33 cellular contexts compared by ENCODE assay signal in genomic region chr9:136907011-136907914, GRCh38. TPM values are rescaled to one million over a fixed set of nuclear protein-coding genes. Genes with fewer than 3 reads are reported as not detected.
DNase-seq lines count a peak whose midpoint lies in the region; ATAC-seq, FAIRE-seq and TF ChIP-seq lines count a peak whose summit lies in the region.
"Had no signal": no experiment of that assay in that cellular context is flagged by ENCODE, and none has a peak within 500 bp of the region (broad histone marks: within the 10 kb centered on the region; RNA-seq: fewer than 3 reads in every experiment).

No MANE protein-coding gene starts in this region.

- H2BK15ac ChIP-seq in H9 (ENCODE audit: low read depth, low read length): no peak overlapping the region

- H3K4me1 Mint-ChIP-seq in CD4-positive, alpha-beta T cell (ENCODE audit: low read depth): peaks cover 20% of the 10 kb centered on the region
- H3K4me1 Mint-ChIP-seq in H9 (no peaks in the 10 kb centered on the region), naive B cell (peaks cover 8 to 25% (median 11%) of the 10 kb centered on the region in 3 donors)

- no peak overlapping the region for H3K14ac ChIP-seq in H9 (ENCODE audit: insufficient read depth, low read length)

- no peaks in the 10 kb centered on the region for H3K9me3 ChIP-seq in CD4-positive, alpha-beta T cell (ENCODE audit: control insufficient read depth, low read length)
- H3K9me3 ChIP-seq in H9 (ENCODE audit: control insufficient read depth, low read depth, low read length) (no peaks in the 10 kb centered on the region), GM12878 (replicated peaks; ENCODE audit: control insufficient read depth, insufficient read depth, low read length) (peaks cover 5% of the 10 kb centered on the region; the same call in 2 of the 3 replicates), lower lobe of right lung (no peaks in the 10 kb centered on the region)
- H3K9me3 ChIP-seq: gastroesophageal sphincter, tibial artery had no signal

- CTCF ChIA-PET in CD4-positive, alpha-beta T cell (lab: Charles Lee): no interaction called here
- CTCF ChIA-PET in GM12878 (lab: Yijun Ruan, JAX): interaction anchor here (0.6 kb wide), 1 partner anchor 81 kb away, joined by 4 read pairs; no protein-coding TSS in a partner anchor

- H3K18ac ChIP-seq in H9 (ENCODE audit: insufficient read length, low read depth, low read length): no peak overlapping the region

- H3K56ac ChIP-seq in H9 (ENCODE audit: insufficient read length, low read depth, low read length): no peak overlapping the region

- no peak for TF ChIP-seq RAD21 in GM12878 (IDR thresholded peaks at IDR 0.05; ENCODE audit: insufficient read depth, low read depth, low read length)

- no peak overlapping the region for H3K4me3 ChIP-seq in GM12878
- no peak overlapping the region for H3K4me3 ChIP-seq in lower lobe of right lung
- H3K4me3 ChIP-seq: cardiac muscle cell, gastroesophageal sphincter, tibial artery had no signal

- H3K36me3 Mint-ChIP-seq in CD4-positive, alpha-beta T cell (ENCODE audit: low read depth): peaks cover 46% of the 10 kb centered on the region
- H3K36me3 Mint-ChIP-seq in H9 (ENCODE audit: insufficient read depth in 1 of 3, low read depth in 3 of 3): peaks cover 16 to 79% (median 62%) of the 10 kb centered on the region in 3 experiments
- H3K36me3 Mint-ChIP-seq in naive B cell: no peaks in the 10 kb centered on the region

- TF ChIP-seq CTCF in CD4-positive, alpha-beta T cell (IDR thresholded peaks at IDR 0.05): no peak
- no peak for TF ChIP-seq CTCF in H9 (conservative IDR thresholded peaks at IDR 0.05)
- TF ChIP-seq CTCF in GM12878 (IDR thresholded peaks at IDR 0.05 in 2 of 3, conservative IDR thresholded peaks at IDR 0.05 in 1 of 3; ENCODE audit: control insufficient read depth in 2 of 3, extremely low read depth in 1 of 3, insufficient read depth in 1 of 3, low read depth in 3 of 3, low read length in 3 of 3): no peak
- TF ChIP-seq CTCF in lower lobe of right lung (IDR thresholded peaks at IDR 0.05): no peak

- H4K5ac ChIP-seq in H9 (ENCODE audit: insufficient read length, low read depth, low read length): no peak overlapping the region

- H4K8ac ChIP-seq in H9 (replicated peaks; ENCODE audit: insufficient read length, low read depth, low read length): no peak overlapping the region

- no peak overlapping the region for H2BK12ac ChIP-seq in H9 (ENCODE audit: insufficient read length, low read depth, low read length)

- in situ Hi-C loops in GM12878 (cut with MboI): no loop called here

- SMC1A ChIA-PET in GM12878 (lab: Charles Lee; ENCODE audit: uncharacterized antibody, unreplicated experiment): interaction anchor here (1.3 kb wide), 1 partner anchor 26 kb away, joined by 3 read pairs; no protein-coding TSS in a partner anchor

- peak overlapping the region; percentile 20 for H3K27ac Mint-ChIP-seq in CD4-positive, alpha-beta T cell
- H3K27ac Mint-ChIP-seq in H9 (peak overlapping the region in 1 of 3 experiments; percentile 75; a peak in 3 of 7 replicates), naive B cell (peak overlapping the region in 4 of 6 donors; percentile 29 to 92 (median 61))
- H3K27ac Mint-ChIP-seq: activated CD4-positive, alpha-beta T cell treated with anti-CD3 and anti-CD28 coated beads for 36 hours; activated naive CD4-positive, alpha-beta T cell treated with anti-CD3 and anti-CD28 coated beads, Interleukin-2, amount 50 U/mL, for 24 hours had no signal

- no CpG with 5 or more reads among the region's 29 CpGs for WGBS in H9 (ENCODE audit: extremely low coverage, insufficient read length, low lambda C conversion rate)
- 98% methylated on average over 28 of the region's 29 CpGs for WGBS in GM12878 (ENCODE audit: insufficient coverage, insufficient replicate concordance, low lambda C conversion rate, missing lambda C conversion rate)

- H4K20me1 ChIP-seq in H9 (ENCODE audit: control insufficient read depth, insufficient read depth, insufficient read length) (no peaks in the 10 kb centered on the region), GM12878 (ENCODE audit: control insufficient read depth, insufficient read depth) (no peaks in the 10 kb centered on the region)

- POLR2A ChIA-PET in CD4-positive, alpha-beta T cell (lab: Charles Lee): no interaction called here
- POLR2A ChIA-PET in GM12878 (lab: Charles Lee): no interaction called here

- no peak overlapping the region for H2BK120ac ChIP-seq in H9 (ENCODE audit: low read depth, low read length, poor library complexity, severe bottlenecking)

- no peaks in the 10 kb centered on the region for H3K79me1 ChIP-seq in H9 (ENCODE audit: insufficient read depth, low read depth, low read length, poor library complexity, severe bottlenecking)

- TF ChIP-seq POLR2A in GM12878 (IDR thresholded peaks at IDR 0.05; ENCODE audit: low read depth, low read length): peak; percentile 16; the same call in 1 of the 2 replicates

- no peak for FAIRE-seq in GM12878 (lab: Jason Lieb, UNC)
- FAIRE-seq: GM19239 had no signal

- RAD21 ChIA-PET in GM12878 (lab: Charles Lee; ENCODE audit: unreplicated experiment): no interaction called here

- H2AK5ac ChIP-seq in H9 (ENCODE audit: insufficient read length, low read length): no peak overlapping the region

- no peaks in the 10 kb centered on the region for H3K27me3 ChIP-seq in CD4-positive, alpha-beta T cell (ENCODE audit: control insufficient read depth, insufficient read depth, low read length)
- H3K27me3 ChIP-seq in H9 (ENCODE audit: insufficient read depth, low read length) (no peaks in the 10 kb centered on the region), GM12878 (replicated peaks in 1 of 2; ENCODE audit: control insufficient read depth in 2 of 2, insufficient read depth in 2 of 2, low read length in 1 of 2) (no peaks in the 10 kb centered on the region), lower lobe of right lung (ENCODE audit: low read depth) (no peaks in the 10 kb centered on the region)
- H3K27me3 ChIP-seq: cardiac muscle cell, gastroesophageal sphincter, tibial artery had no signal

- H3K27ac ChIP-seq in CD4-positive, alpha-beta T cell (ENCODE audit: low read depth, low read length): no peak overlapping the region
- H3K27ac ChIP-seq in H9 (ENCODE audit: insufficient read length, low read depth, low read length) (no peak overlapping the region), GM12878 (ENCODE audit: control insufficient read depth, insufficient read depth) (no peak overlapping the region), lower lobe of right lung (no peak overlapping the region)
- H3K27ac ChIP-seq: cardiac muscle cell, gastroesophageal sphincter, tibial artery had no signal

- H4K91ac ChIP-seq in H9 (ENCODE audit: insufficient read length, low read depth, low read length): no peak overlapping the region

- no peak overlapping the region for H3K4me2 ChIP-seq in H9 (ENCODE audit: insufficient read depth, insufficient read length, low read length)
- H3K4me2 ChIP-seq in GM12878 (ENCODE audit: control insufficient read depth, insufficient read depth): no peak overlapping the region

- no peak overlapping the region for H2BK20ac ChIP-seq in H9 (ENCODE audit: low read depth, low read length, poor library complexity, severe bottlenecking)

- no TSS peak for BruUV-seq in GM12878 (replicated peaks; lab: Mats Ljungman, UMichigan)

- DNase-seq in CD4-positive, alpha-beta T cell: no peak
- DNase-seq in H9 (peak; percentile 21), GM12878 (ENCODE audit: low read depth, low spot score) (no peak), naive B cell (no peak), NK-92 (lab: John Stamatoyannopoulos, UW; ENCODE audit: unreplicated experiment) (no peak), AG20443 (ENCODE audit: low spot score) (no peak), lower lobe of right lung (no peak)
- DNase-seq: activated CD4-positive, alpha-beta T cell treated with anti-CD3 and anti-CD28 coated beads for 36 hours; activated T-cell treated with anti-CD3 and anti-CD28 coated beads, Interleukin-2, amount 50 U/mL, for 4 hours; aorta; CD4-positive, CD25-positive, alpha-beta regulatory T cell; dermis blood vessel endothelial cell; HCEC 1CT; hypothalamus; immature natural killer cell; left colon; mesenchymal stem cell; NCI-H1436; NCI-H446; NCI-H82; occipital lobe; RPMI8226; T-helper 2 cell; tibial artery had no signal

- H3K9ac ChIP-seq in H9 (ENCODE audit: extremely low read depth, insufficient read length, low read length) (no peak overlapping the region), GM12878 (ENCODE audit: control insufficient read depth, insufficient read depth, low read length) (no peak overlapping the region)

- H3K4ac ChIP-seq in H9 (ENCODE audit: low read depth, low read length): no peak overlapping the region

- H3K9me3 Mint-ChIP-seq in CD4-positive, alpha-beta T cell: no peaks in the 10 kb centered on the region
- H3K9me3 Mint-ChIP-seq in H9: no peaks in the 10 kb centered on the region
- H3K9me3 Mint-ChIP-seq in naive B cell: no peaks in the 10 kb centered on the region
- H3K9me3 Mint-ChIP-seq: activated naive CD4-positive, alpha-beta T cell treated with anti-CD3 and anti-CD28 coated beads, Interleukin-2, amount 50 U/mL, for 24 hours; activated T-cell treated with anti-CD3 and anti-CD28 coated beads, Interleukin-2, amount 50 U/mL, for 4 hours; CD4-positive, CD25-positive, alpha-beta regulatory T cell; immature natural killer cell had no signal

- TF ChIP-seq EP300 in GM12878 (IDR thresholded peaks at IDR 0.05; ENCODE audit: borderline replicate concordance in 1 of 2, control insufficient read depth in 1 of 2, low read depth in 2 of 2, low read length in 2 of 2): no peak

- no peak for ATAC-seq in CD4-positive, alpha-beta T cell (ENCODE audit: poor library complexity)
- ATAC-seq in GM12878 (no peak), naive B cell (ENCODE audit: low read depth in 2 of 2) (no peak), lower lobe of right lung (no peak), GM19463 (IDR thresholded peaks at IDR 0.05; ENCODE audit: unreplicated experiment) (no peak)
- ATAC-seq: activated CD4-positive, alpha-beta T cell treated with anti-CD3 and anti-CD28 coated beads for 36 hours; activated T-cell treated with anti-CD3 and anti-CD28 coated beads, Interleukin-2, amount 50 U/mL, for 4 hours; gastroesophageal sphincter; left colon had no signal

- H3T11ph ChIP-seq in H9 (ENCODE audit: low read length): no peak overlapping the region

- H3K79me2 ChIP-seq in H9 (ENCODE audit: insufficient read depth, low read length) (no peaks in the 10 kb centered on the region), GM12878 (ENCODE audit: control insufficient read depth, insufficient read depth, low read length) (peaks cover 16% of the 10 kb centered on the region)

- no peak overlapping the region for H3K23ac ChIP-seq in H9 (ENCODE audit: insufficient read length, low read depth, low read length)

- H2AFZ ChIP-seq in H9 (ENCODE audit: low read length) (no peak overlapping the region), GM12878 (ENCODE audit: control insufficient read depth, low read depth, low read length) (no peak overlapping the region)

- no peaks in the 10 kb centered on the region for H3K23me2 ChIP-seq in H9 (ENCODE audit: insufficient read length, low read depth, low read length, poor library complexity, severe bottlenecking)

- no peaks in the 10 kb centered on the region for H3K27me3 Mint-ChIP-seq in CD4-positive, alpha-beta T cell
- H3K27me3 Mint-ChIP-seq in H9 (ENCODE audit: low read depth) (no peaks in the 10 kb centered on the region), naive B cell (no peaks in the 10 kb centered on the region)
- H3K27me3 Mint-ChIP-seq: activated CD4-positive, alpha-beta T cell treated with anti-CD3 and anti-CD28 coated beads for 36 hours; activated naive CD4-positive, alpha-beta T cell treated with anti-CD3 and anti-CD28 coated beads, Interleukin-2, amount 50 U/mL, for 24 hours; CD4-positive, CD25-positive, alpha-beta regulatory T cell had no signal

- H3K36me3 ChIP-seq in GM12878 (ENCODE audit: control insufficient read depth in 2 of 2, insufficient read depth in 2 of 2, low read length in 1 of 2) (peaks cover 18 to 38% of the 10 kb centered on the region in 2 experiments; a peak in 3 of 4 replicates), lower lobe of right lung (peaks cover 55% of the 10 kb centered on the region)

- H2BK5ac ChIP-seq in H9 (ENCODE audit: insufficient read length, low read length): no peak overlapping the region

- no peak overlapping the region for H3K4me3 Mint-ChIP-seq in CD4-positive, alpha-beta T cell
- H3K4me3 Mint-ChIP-seq in H9 (no peak overlapping the region), naive B cell (peak overlapping the region in 1 of 8 donors; percentile 50)
- H3K4me3 Mint-ChIP-seq: activated CD4-positive, alpha-beta T cell treated with anti-CD3 and anti-CD28 coated beads for 36 hours; activated naive CD4-positive, alpha-beta T cell treated with anti-CD3 and anti-CD28 coated beads, Interleukin-2, amount 50 U/mL, for 24 hours; activated T-cell treated with anti-CD3 and anti-CD28 coated beads, Interleukin-2, amount 50 U/mL, for 4 hours; CD4-positive, CD25-positive, alpha-beta regulatory T cell; immature natural killer cell had no signal

- H3K4me1 ChIP-seq in H9 (ENCODE audit: insufficient read depth, low read length) (no peaks in the 10 kb centered on the region), GM12878 (ENCODE audit: control insufficient read depth, insufficient read depth, low read length) (peaks cover 11% of the 10 kb centered on the region), lower lobe of right lung (peaks cover 18% of the 10 kb centered on the region)

- intact Hi-C loops in CD4-positive, alpha-beta T cell (cut with DNase I, micrococcal nuclease): loop anchor here in 1 of 2 experiments (10.0 kb wide), 1 partner anchor 102 kb away; the partner anchor contains the start of gene RABL6
- intact Hi-C loops in GM12878 (cut with micrococcal nuclease; ENCODE audit: unreplicated experiment): no loop called here
- intact Hi-C loops in lower lobe of right lung (cut with DNase I): no loop called here

RNA-seq across cellular contexts. Expression of gene TRAF2, which starts 20.9 kb away (rescaled TPM):
- 10 to 100 TPM; 10.6 to 11.6 TPM for total RNA-seq in CD4-positive, alpha-beta T cell
- total RNA-seq in H9 (2021) (48.8 and 49.2 TPM in 2 replicates), GM12878 (2014; rRNA removed) (15.8 and 16.8 TPM in 2 replicates), GM12878 (2014; rRNA removed; fragmentation: Illumina TruSeq; extraction: Trizol) (12.3 and 13.2 TPM in 2 replicates), GM12878 (2021) (31.0 and 33.5 TPM in 2 replicates), lower lobe of right lung (16.5 TPM)
- 38.1 and 39.7 TPM in 2 replicates for total RNA-seq in GM12878 (2013; cell fraction: nucleolus; rRNA removed)
- 5.8 TPM for polyA plus RNA-seq in GM12878 (2011; ENCODE audit: low read depth)
- polyA plus RNA-seq in GM12878 (2011; rRNA removed) (10.5 and 21.6 TPM in 2 replicates), GM12878 (2014; fragmentation: Illumina TruSeq; extraction: Trizol) (1.9 and 10.0 TPM in 2 replicates), GM12878 (2014; fragmentation: Nextera tagmentation; extraction: Ambion mirVana) (1 to 10 TPM in 1 of 2 experiments, under 1 TPM in 1; 0.34 to 1.1 TPM), GM12878 (2014; rRNA removed) (28.1 and 29.4 TPM in 2 replicates), GM12878 (2016; fragmentation: Nextera tagmentation; extraction: Ambion mirVana) (10 to 100 TPM; 39.3 to 39.5 TPM), naive B cell (ENCODE audit: low read depth in 6 of 6) (10 to 100 TPM; 13.2 to 29.9 (median 18.4) TPM)
- 27.2 and 41.1 TPM in 2 replicates for polyA plus RNA-seq in GM12878 (2011; cell fraction: cytosol; rRNA removed)
- polyA plus RNA-seq in GM12878 (2011; cell fraction: nucleus; rRNA removed): 41.5 and 49.9 TPM in 2 replicates
- polyA plus RNA-seq in GM12878 (2012): 13.9 and 17.4 TPM in 2 replicates
- polyA minus RNA-seq in GM12878 (2011; rRNA and poly(A)+ RNA removed): 17.8 and 29.4 TPM in 2 replicates
- 10.8 and 15.8 TPM in 2 replicates for polyA minus RNA-seq in GM12878 (2011; cell fraction: cytosol; rRNA and poly(A)+ RNA removed)
- 31.7 and 38.1 TPM in 2 replicates for polyA minus RNA-seq in GM12878 (2011; cell fraction: nucleus; rRNA and poly(A)+ RNA removed)

RNA-seq across cellular contexts. Expression of gene FBXW5, which starts 37.3 kb away (rescaled TPM):
- total RNA-seq in CD4-positive, alpha-beta T cell: 10 to 100 TPM; 41.0 to 41.7 TPM
- 62.2 and 65.0 TPM in 2 replicates for total RNA-seq in H9 (2021)
- 60.6 and 82.0 TPM in 2 replicates for total RNA-seq in GM12878 (2013; cell fraction: nucleolus; rRNA removed)
- 84.3 and 97.3 TPM in 2 replicates for total RNA-seq in GM12878 (2014; rRNA removed)
- total RNA-seq in GM12878 (2014; rRNA removed; fragmentation: Illumina TruSeq; extraction: Trizol): 11.7 and 15.5 TPM in 2 replicates
- 70.4 and 73.0 TPM in 2 replicates for total RNA-seq in GM12878 (2021)
- polyA plus RNA-seq in GM12878 (2011; ENCODE audit: low read depth): 15.5 TPM
- polyA plus RNA-seq in GM12878 (2011; rRNA removed): 10.6 and 29.8 TPM in 2 replicates
- polyA plus RNA-seq in GM12878 (2011; cell fraction: cytosol; rRNA removed): 60.0 and 119 TPM in 2 replicates
- 295 and 360 TPM in 2 replicates for polyA plus RNA-seq in GM12878 (2011; cell fraction: nucleus; rRNA removed)
- polyA plus RNA-seq in GM12878 (2012): 45.0 and 50.4 TPM in 2 replicates
- polyA plus RNA-seq in GM12878 (2014; fragmentation: Illumina TruSeq; extraction: Trizol): 0.68 and 5.0 TPM in 2 replicates
- 1 to 10 TPM in 1 of 2 experiments, under 1 TPM in 1; 0.21 to 1.4 TPM for polyA plus RNA-seq in GM12878 (2014; fragmentation: Nextera tagmentation; extraction: Ambion mirVana)
- 67.3 and 79.6 TPM in 2 replicates for polyA plus RNA-seq in GM12878 (2014; rRNA removed)
- polyA plus RNA-seq in GM12878 (2016; fragmentation: Nextera tagmentation; extraction: Ambion mirVana): 10 to 100 TPM; 59.2 to 63.4 TPM
- 42.2 and 81.4 TPM in 2 replicates for polyA minus RNA-seq in GM12878 (2011; rRNA and poly(A)+ RNA removed)
- polyA minus RNA-seq in GM12878 (2011; cell fraction: cytosol; rRNA and poly(A)+ RNA removed): 67.9 and 75.6 TPM in 2 replicates
- 52.3 and 85.2 TPM in 2 replicates for polyA minus RNA-seq in GM12878 (2011; cell fraction: nucleus; rRNA and poly(A)+ RNA removed)
- polyA plus RNA-seq in naive B cell (ENCODE audit: low read depth in 6 of 6): 100 to 1,000 TPM in 1 of 6 donors, 10 to 100 TPM in 5; 48.2 to 105 (median 55.1) TPM
- total RNA-seq in lower lobe of right lung: 83.2 TPM

RNA-seq across cellular contexts. Expression of gene C8G, which starts 37.8 kb away (rescaled TPM):
- not detected for total RNA-seq in CD4-positive, alpha-beta T cell
- 0.96 and 1.3 TPM in 2 replicates for total RNA-seq in H9 (2021)
- not detected in 2 replicates for total RNA-seq in GM12878 (2013; cell fraction: nucleolus; rRNA removed)
- not detected in 2 replicates for total RNA-seq in GM12878 (2014; rRNA removed)
- not detected in 2 replicates for total RNA-seq in GM12878 (2014; rRNA removed; fragmentation: Illumina TruSeq; extraction: Trizol)
- total RNA-seq in GM12878 (2021): 0.64 and 0.69 TPM in 2 replicates
- not detected for polyA plus RNA-seq in GM12878 (2011; ENCODE audit: low read depth)
- not detected in 2 replicates for polyA plus RNA-seq in GM12878 (2011; rRNA removed)
- 0.23 TPM in 1 of 2 replicates, not detected in the other for polyA plus RNA-seq in GM12878 (2011; cell fraction: cytosol; rRNA removed)
- 1.4 and 2.9 TPM in 2 replicates for polyA plus RNA-seq in GM12878 (2011; cell fraction: nucleus; rRNA removed)
- polyA plus RNA-seq in GM12878 (2012): 1.4 TPM in 1 of 2 replicates, not detected in the other
- polyA plus RNA-seq in GM12878 (2014; fragmentation: Illumina TruSeq; extraction: Trizol): not detected in 2 replicates
- not detected for polyA plus RNA-seq in GM12878 (2014; fragmentation: Nextera tagmentation; extraction: Ambion mirVana)
- 0.26 and 1.5 TPM in 2 replicates for polyA plus RNA-seq in GM12878 (2014; rRNA removed)
- under 1 TPM in 1 of 2 experiments, not detected in 1; 0.50 TPM for polyA plus RNA-seq in GM12878 (2016; fragmentation: Nextera tagmentation; extraction: Ambion mirVana)
- polyA minus RNA-seq in GM12878 (2011; rRNA and poly(A)+ RNA removed): not detected in 2 replicates
- not detected in 2 replicates for polyA minus RNA-seq in GM12878 (2011; cell fraction: cytosol; rRNA and poly(A)+ RNA removed)
- polyA minus RNA-seq in GM12878 (2011; cell fraction: nucleus; rRNA and poly(A)+ RNA removed): 1.1 TPM in 1 of 2 replicates, not detected in the other
- not detected for polyA plus RNA-seq in naive B cell (ENCODE audit: low read depth in 6 of 6)
- total RNA-seq in lower lobe of right lung: 2.2 TPM
- total RNA-seq: dermis blood vessel endothelial cell, gastroesophageal sphincter, occipital lobe, pulmonary artery endothelial cell had no signal

RNA-seq across cellular contexts. Expression of gene EDF1, which starts 41.2 kb away (rescaled TPM):
- total RNA-seq in CD4-positive, alpha-beta T cell: 100 to 1,000 TPM; 215 to 220 TPM
- total RNA-seq in H9 (2021): 318 and 328 TPM in 2 replicates
- 70.5 and 88.5 TPM in 2 replicates for total RNA-seq in GM12878 (2013; cell fraction: nucleolus; rRNA removed)
- total RNA-seq in GM12878 (2014; rRNA removed): 312 and 337 TPM in 2 replicates
- 320 and 361 TPM in 2 replicates for total RNA-seq in GM12878 (2014; rRNA removed; fragmentation: Illumina TruSeq; extraction: Trizol)
- 319 and 330 TPM in 2 replicates for total RNA-seq in GM12878 (2021)
- 201 TPM for polyA plus RNA-seq in GM12878 (2011; ENCODE audit: low read depth)
- 265 and 335 TPM in 2 replicates for polyA plus RNA-seq in GM12878 (2011; rRNA removed)
- polyA plus RNA-seq in GM12878 (2011; cell fraction: cytosol; rRNA removed): 364 and 406 TPM in 2 replicates
- 197 and 264 TPM in 2 replicates for polyA plus RNA-seq in GM12878 (2011; cell fraction: nucleus; rRNA removed)
- 366 and 424 TPM in 2 replicates for polyA plus RNA-seq in GM12878 (2012)
- 98.0 and 304 TPM in 2 replicates for polyA plus RNA-seq in GM12878 (2014; fragmentation: Illumina TruSeq; extraction: Trizol)
- polyA plus RNA-seq in GM12878 (2014; fragmentation: Nextera tagmentation; extraction: Ambion mirVana): 100 to 1,000 TPM; 110 to 177 TPM
- 418 and 469 TPM in 2 replicates for polyA plus RNA-seq in GM12878 (2014; rRNA removed)
- 100 to 1,000 TPM; 508 to 533 TPM for polyA plus RNA-seq in GM12878 (2016; fragmentation: Nextera tagmentation; extraction: Ambion mirVana)
- 98.5 and 108 TPM in 2 replicates for polyA minus RNA-seq in GM12878 (2011; rRNA and poly(A)+ RNA removed)
- polyA minus RNA-seq in GM12878 (2011; cell fraction: cytosol; rRNA and poly(A)+ RNA removed): 77.8 and 81.8 TPM in 2 replicates
- polyA minus RNA-seq in GM12878 (2011; cell fraction: nucleus; rRNA and poly(A)+ RNA removed): 29.1 and 55.4 TPM in 2 replicates
- 100 to 1,000 TPM; 267 to 324 (median 299) TPM for polyA plus RNA-seq in naive B cell (ENCODE audit: low read depth in 6 of 6)
- total RNA-seq in lower lobe of right lung: 230 TPM

RNA-seq across cellular contexts. Expression of gene LCN12, which starts 44.8 kb away (rescaled TPM):
- total RNA-seq in CD4-positive, alpha-beta T cell: 1 to 10 TPM; 1.3 to 1.5 TPM
- total RNA-seq in H9 (2021) (2.1 and 4.5 TPM in 2 replicates), GM12878 (2014; rRNA removed) (0.40 TPM in 1 of 2 replicates, not detected in the other), GM12878 (2014; rRNA removed; fragmentation: Illumina TruSeq; extraction: Trizol) (not detected in 2 replicates), GM12878 (2021) (0.64 TPM in 1 of 2 replicates, not detected in the other), lower lobe of right lung (1.9 TPM)
- total RNA-seq in GM12878 (2013; cell fraction: nucleolus; rRNA removed): 1.1 and 2.4 TPM in 2 replicates
- not detected for polyA plus RNA-seq in GM12878 (2011; ENCODE audit: low read depth)
- polyA plus RNA-seq in GM12878 (2011; rRNA removed) (0.20 and 0.48 TPM in 2 replicates), GM12878 (2014; fragmentation: Illumina TruSeq; extraction: Trizol) (0.25 TPM in 1 of 2 replicates, not detected in the other), GM12878 (2014; fragmentation: Nextera tagmentation; extraction: Ambion mirVana) (not detected), GM12878 (2014; rRNA removed) (0.06 and 0.41 TPM in 2 replicates), GM12878 (2016; fragmentation: Nextera tagmentation; extraction: Ambion mirVana) (under 1 TPM; 0.33 to 0.44 TPM), naive B cell (ENCODE audit: low read depth in 6 of 6) (not detected)
- polyA plus RNA-seq in GM12878 (2011; cell fraction: cytosol; rRNA removed): 0.07 and 0.42 TPM in 2 replicates
- 11.8 and 13.0 TPM in 2 replicates for polyA plus RNA-seq in GM12878 (2011; cell fraction: nucleus; rRNA removed)
- polyA plus RNA-seq in GM12878 (2012): 0.72 and 0.74 TPM in 2 replicates
- 0.22 and 0.26 TPM in 2 replicates for polyA minus RNA-seq in GM12878 (2011; rRNA and poly(A)+ RNA removed)
- not detected in 2 replicates for polyA minus RNA-seq in GM12878 (2011; cell fraction: cytosol; rRNA and poly(A)+ RNA removed)
- 1.2 and 2.8 TPM in 2 replicates for polyA minus RNA-seq in GM12878 (2011; cell fraction: nucleus; rRNA and poly(A)+ RNA removed)
- total RNA-seq: dermis blood vessel endothelial cell, gastroesophageal sphincter, M059J, occipital lobe, pulmonary artery endothelial cell, SK-MEL-5 had no signal
- polyA plus RNA-seq: CD4-positive, CD25-positive, alpha-beta regulatory T cell; fibroblast of lung; immature natural killer cell had no signal
